ENCODE assay signal across 8 cellular contexts in genomic region chr15:60585743-60586708, GRCh38.
DNase-seq lines count a peak whose midpoint lies in the region; ATAC-seq and TF ChIP-seq lines count a peak whose summit lies in the region.

No MANE protein-coding gene starts in this region.

- peak; percentile 96 for TF ChIP-seq CTCF in RWPE1 (conservative IDR thresholded peaks at IDR 0.05; ENCODE audit: low read depth)
- TF ChIP-seq CTCF in ascending aorta (IDR thresholded peaks at IDR 0.05), result peak; percentile 79 to 88 (median 85)

- ATAC-seq in Right ventricle myocardium inferior (peak; percentile 63), left ventricle myocardium superior (peak; percentile 75), sciatic nerve (peak; percentile 83), HG02759 (IDR thresholded peaks at IDR 0.05; ENCODE audit: unreplicated experiment) (no peak)

- H3K36me3 ChIP-seq in ascending aorta, result no peaks in the 10 kb centered on the region

- H3K4me1 ChIP-seq in ascending aorta, result peaks cover 0 to 5% of the 10 kb centered on the region in 2 donors

- H3K27me3 ChIP-seq in ascending aorta, result no peaks in the 10 kb centered on the region

- no peak overlapping the region for H3K4me3 ChIP-seq in ascending aorta

- CTCF ChIA-PET in RWPE1 (lab: Yijun Ruan, JAX), result interaction anchor here (0.5 to 2.1 kb wide), 18 partner anchors 11 to 724 kb away, joined by 3 to 24 read pairs (median 3); no protein-coding TSS in a partner anchor

- DNase-seq in Right ventricle myocardium inferior (ENCODE audit: missing footprints) (no peak), cardiac septum (ENCODE audit: low spot score) (no peak), M059J (ENCODE audit: low read depth) (peak; percentile 64), RWPE1 (ENCODE audit: low spot score) (peak; percentile 73), ascending aorta (ENCODE audit: low spot score in 2 of 2) (peak in 1 of 2 donors; percentile 79), left ventricle myocardium superior (no peak), sciatic nerve (ENCODE audit: low spot score) (peak; percentile 68)

- no peak overlapping the region for H3K27ac ChIP-seq in RWPE1
- no peak overlapping the region for H3K27ac ChIP-seq in ascending aorta

- no peaks in the 10 kb centered on the region for H3K9me3 ChIP-seq in ascending aorta

- intact Hi-C loops in Right ventricle myocardium inferior (cut with DNase I), result loop anchor here (1.0 to 10.0 kb wide), 2 partner anchors 466 to 1249 kb away; no protein-coding TSS in a partner anchor
- intact Hi-C loops in cardiac septum (cut with DNase I), result loop anchor here (2.0 to 10.0 kb wide), 2 partner anchors 329 to 459 kb away; no protein-coding TSS in a partner anchor
- intact Hi-C loops in ascending aorta (cut with DNase I), result loop anchor here (1.0 to 2.0 kb wide), 3 partner anchors 331 to 1249 kb away; no protein-coding TSS in a partner anchor
- intact Hi-C loops in left ventricle myocardium superior (cut with micrococcal nuclease), result loop anchor here (2.0 to 10.0 kb wide), 2 partner anchors 331 to 469 kb away; no protein-coding TSS in a partner anchor
- intact Hi-C loops in sciatic nerve (cut with DNase I), result loop anchor here (10.0 kb wide), 2 partner anchors 329 to 1249 kb away; no protein-coding TSS in a partner anchor

- POLR2A ChIA-PET in RWPE1 (lab: Yijun Ruan, JAX; ENCODE audit: low non-redundant PET), result no interaction called here

Comparison
In these comparisons a context has a peak if more than half of its experiments do, and no peak if none do; other contexts are left out.
1. DNase-seq: peak in M059J (single experiment), RWPE1 (single experiment) and sciatic nerve (single experiment); none in Right ventricle myocardium inferior (single experiment), cardiac septum (single experiment) and left ventricle myocardium superior (single experiment).